In the genomic region with DNA sequence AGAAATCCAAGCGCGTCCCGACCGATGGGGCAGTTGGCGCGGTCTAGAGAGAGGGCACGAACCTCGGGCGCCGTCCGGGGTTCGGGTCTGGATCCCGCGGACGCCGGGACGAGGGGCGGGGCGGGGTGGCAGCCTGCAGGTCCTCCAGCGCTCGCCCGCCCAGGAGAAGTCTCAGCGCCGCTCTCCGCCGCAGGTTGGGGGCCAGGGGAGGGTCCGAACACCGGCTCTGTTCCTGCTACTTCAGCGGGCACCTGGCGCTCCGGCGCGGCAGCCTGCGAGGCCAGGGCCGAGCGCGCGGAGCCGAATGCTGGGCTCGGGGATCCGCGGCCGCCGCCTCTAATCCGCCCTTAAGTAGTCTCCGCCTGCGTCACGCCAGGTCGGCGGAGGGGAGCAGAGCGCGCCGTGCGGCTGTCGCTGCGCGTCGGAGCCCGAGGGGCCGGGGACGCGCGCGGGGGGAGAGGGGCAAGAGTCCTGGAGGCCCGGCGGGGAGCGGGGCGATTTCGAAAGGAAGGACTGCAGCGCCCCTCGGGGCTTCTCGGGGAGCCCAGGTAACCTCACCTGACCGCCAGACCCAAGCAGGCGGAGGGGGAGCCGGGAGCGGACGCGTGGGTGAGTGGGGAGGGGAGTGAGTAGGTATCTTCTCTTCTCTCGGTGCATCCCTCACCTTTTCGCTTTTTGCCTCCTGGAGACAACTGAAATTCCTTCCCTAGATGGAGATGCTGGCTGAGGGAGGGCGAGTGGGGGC, we compare ENCODE assay signal across 11 cellular contexts. TPM values are rescaled to one million over a fixed set of nuclear protein-coding genes. Genes with fewer than 3 reads are reported as not detected.
DNase-seq lines count a peak whose midpoint lies in the region; ATAC-seq and TF ChIP-seq lines count a peak whose summit lies in the region.
"Had no signal": no experiment of that assay in that cellular context is flagged by ENCODE, and none has a peak within 500 bp of the region (broad histone marks: within the 10 kb centered on the region; RNA-seq: fewer than 3 reads in every experiment).

Gene GJD2 (minus strand): TSS at position 325 of the 745 bp plus-strand sequence. CDS start 510 bp downstream, outside the sequence.

- H3K4me1 ChIP-seq in testis = no peaks in the 10 kb centered on the region
- H3K4me1 ChIP-seq: Caco-2 had no signal

- POLR2A ChIA-PET in activated CD4-positive, alpha-beta T cell treated with anti-CD3 and anti-CD28 coated beads for 36 hours (lab: Charles Lee) = no interaction called here

- TF ChIP-seq CTCF in testis (IDR thresholded peaks at IDR 0.05) = no peak

- DNase-seq in activated CD4-positive, alpha-beta T cell treated with anti-CD3 and anti-CD28 coated beads for 36 hours = peak; percentile 13
- DNase-seq in activated CD4-positive, alpha-beta T cell treated with anti-CD3 and anti-CD28 coated beads for 4 hours = no peak
- DNase-seq in activated naive CD8-positive, alpha-beta T cell treated with anti-CD3 and anti-CD28 coated beads for 36 hours = peak; percentile 1
- DNase-seq in islet precursor cell (peak; percentile 67), testis (no peak), occipital lobe (lab: John Stamatoyannopoulos, UW) (no peak), midbrain (lab: John Stamatoyannopoulos, UW) (no peak)
- no peak for DNase-seq in stimulated activated CD4-positive, alpha-beta T cell treated with anti-CD3 and anti-CD28 coated beads, Interleukin-1b, Interleukin-23, amount 100 ng/mL, for 48 hours
- DNase-seq: Caco-2; stimulated activated CD4-positive, alpha-beta T cell treated with anti-CD3 and anti-CD28 coated beads, Interleukin-4, amount 100 ng/mL, for 1 hour had no signal

- no peaks in the 10 kb centered on the region for H3K9me3 ChIP-seq in testis
- H3K9me3 ChIP-seq: Caco-2 had no signal

- H3K27ac ChIP-seq in testis = no peak within 1 kb of the TSS

- TF ChIP-seq POLR2A in testis (IDR thresholded peaks at IDR 0.05) = no peak

- CTCF ChIA-PET in activated CD4-positive, alpha-beta T cell treated with anti-CD3 and anti-CD28 coated beads for 36 hours (lab: Charles Lee) = no interaction called here

- H3K36me3 Mint-ChIP-seq in activated CD4-positive, alpha-beta T cell treated with anti-CD3 and anti-CD28 coated beads for 36 hours (ENCODE audit: low read depth) = no peaks in the 10 kb centered on the region
- no peaks in the 10 kb centered on the region for H3K36me3 Mint-ChIP-seq in activated naive CD8-positive, alpha-beta T cell treated with anti-CD3 and anti-CD28 coated beads for 36 hours

- H3K36me3 ChIP-seq in testis (ENCODE audit: low read depth, missing control alignments) = no peaks in the 10 kb centered on the region

- H3K4me1 Mint-ChIP-seq in activated CD4-positive, alpha-beta T cell treated with anti-CD3 and anti-CD28 coated beads for 36 hours = peaks cover 5% of the 10 kb centered on the region
- H3K4me1 Mint-ChIP-seq in activated naive CD8-positive, alpha-beta T cell treated with anti-CD3 and anti-CD28 coated beads for 36 hours = no peaks in the 10 kb centered on the region

- WGBS in testis, 2 donors = 0 to 2% methylated on average over 22 to 62 of the region's 81 CpGs

- intact Hi-C loops in activated CD4-positive, alpha-beta T cell treated with anti-CD3 and anti-CD28 coated beads for 36 hours (cut with DNase I, micrococcal nuclease) = no loop called here
- intact Hi-C loops in testis (cut with DNase I; ENCODE audit: low total_unique reads) = no loop called here

- no peak within 1 kb of the TSS for H3K27ac Mint-ChIP-seq in activated CD4-positive, alpha-beta T cell treated with anti-CD3 and anti-CD28 coated beads for 36 hours
- H3K27ac Mint-ChIP-seq in activated naive CD8-positive, alpha-beta T cell treated with anti-CD3 and anti-CD28 coated beads for 36 hours = no peak within 1 kb of the TSS

- H3K27me3 ChIP-seq in testis = no peaks in the 10 kb centered on the region

- H3K4me3 ChIP-seq in testis = peak within 1 kb of the TSS; percentile 25 to 49

- peaks cover 52% of the 10 kb centered on the region for H3K27me3 Mint-ChIP-seq in activated CD4-positive, alpha-beta T cell treated with anti-CD3 and anti-CD28 coated beads for 36 hours
- H3K27me3 Mint-ChIP-seq in activated naive CD8-positive, alpha-beta T cell treated with anti-CD3 and anti-CD28 coated beads for 36 hours = peaks cover 66% of the 10 kb centered on the region

- no peaks in the 10 kb centered on the region for H3K9me3 Mint-ChIP-seq in activated CD4-positive, alpha-beta T cell treated with anti-CD3 and anti-CD28 coated beads for 36 hours (ENCODE audit: low read depth)
- no peaks in the 10 kb centered on the region for H3K9me3 Mint-ChIP-seq in activated naive CD8-positive, alpha-beta T cell treated with anti-CD3 and anti-CD28 coated beads for 36 hours

- H3K4me3 Mint-ChIP-seq in activated CD4-positive, alpha-beta T cell treated with anti-CD3 and anti-CD28 coated beads for 36 hours = no peak within 1 kb of the TSS
- no peak within 1 kb of the TSS for H3K4me3 Mint-ChIP-seq in activated naive CD8-positive, alpha-beta T cell treated with anti-CD3 and anti-CD28 coated beads for 36 hours

- peak; percentile 26 for ATAC-seq in activated CD4-positive, alpha-beta T cell treated with anti-CD3 and anti-CD28 coated beads for 36 hours

RNA-seq across cellular contexts. Expression of gene GJD2, which starts in this region (rescaled TPM):
- total RNA-seq in activated CD4-positive, alpha-beta T cell treated with anti-CD3 and anti-CD28 coated beads for 36 hours = not detected
- total RNA-seq in activated naive CD8-positive, alpha-beta T cell treated with anti-CD3 and anti-CD28 coated beads for 36 hours = not detected
- total RNA-seq in testis = under 1 TPM in 1 of 2 donors, not detected in 1; 0.16 TPM
- 0.11 TPM for polyA plus RNA-seq in testis (ENCODE audit: insufficient read depth, low read depth, low replicate concordance)
- total RNA-seq in occipital lobe = 1.1 TPM
- total RNA-seq: Caco-2, RPMI7951 had no signal

Comparison
In these comparisons a context has a peak if more than half of its experiments do, and no peak if none do; other contexts are left out.
1. Peak in DNase-seq and ATAC-seq in activated CD4-positive, alpha-beta T cell treated with anti-CD3 and anti-CD28 coated beads for 36 hours; RNA of the gene not detected or under 1 TPM.
2. Peak in DNase-seq in activated naive CD8-positive, alpha-beta T cell treated with anti-CD3 and anti-CD28 coated beads for 36 hours; RNA of the gene not detected or under 1 TPM.